1 cellular context compared by ENCODE assay signal in genomic region chr7:105098863-105099515, GRCh38.
TF ChIP-seq lines count a peak whose summit lies in the region.

No MANE protein-coding gene starts in this region.

TF ChIP-seq in HepG2, 621 proteins besides CTCF, POLR2A, EP300 and RAD21 (continued from another document):
- TF ChIP-seq ARID2 (CRISPR knock-in tag; IDR thresholded peaks at IDR 0.05; ENCODE audit: borderline replicate concordance) (no peak), MED8 (CRISPR knock-in tag; IDR thresholded peaks at IDR 0.05; ENCODE audit: insufficient replicate concordance) (no peak), RFXANK (CRISPR knock-in tag; IDR thresholded peaks at IDR 0.05) (no peak), ARHGAP35 (CRISPR knock-in tag; IDR thresholded peaks at IDR 0.05; ENCODE audit: borderline replicate concordance) (no peak), NCOR1 (IDR thresholded peaks at IDR 0.05; ENCODE audit: borderline replicate concordance, low read length) (no peak)
- TF ChIP-seq, protein P1, sequence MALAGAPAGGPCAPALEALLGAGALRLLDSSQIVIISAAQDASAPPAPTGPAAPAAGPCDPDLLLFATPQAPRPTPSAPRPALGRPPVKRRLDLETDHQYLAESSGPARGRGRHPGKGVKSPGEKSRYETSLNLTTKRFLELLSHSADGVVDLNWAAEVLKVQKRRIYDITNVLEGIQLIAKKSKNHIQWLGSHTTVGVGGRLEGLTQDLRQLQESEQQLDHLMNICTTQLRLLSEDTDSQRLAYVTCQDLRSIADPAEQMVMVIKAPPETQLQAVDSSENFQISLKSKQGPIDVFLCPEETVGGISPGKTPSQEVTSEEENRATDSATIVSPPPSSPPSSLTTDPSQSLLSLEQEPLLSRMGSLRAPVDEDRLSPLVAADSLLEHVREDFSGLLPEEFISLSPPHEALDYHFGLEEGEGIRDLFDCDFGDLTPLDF (CRISPR knock-in tag; IDR thresholded peaks at IDR 0.05) = no peak
